Comparison of ENCODE assay signal across 8 cellular contexts in genomic region chr19:39126593-39127187, GRCh38. TPM values are rescaled to one million over a fixed set of nuclear protein-coding genes. Genes with fewer than 3 reads are reported as not detected.
DNase-seq lines count a peak whose midpoint lies in the region; ATAC-seq, FAIRE-seq and TF ChIP-seq lines count a peak whose summit lies in the region.

No MANE protein-coding gene starts in this region.

- H3K9me3 ChIP-seq in A549, result no peaks in the 10 kb centered on the region
- no peaks in the 10 kb centered on the region for H3K9me3 ChIP-seq in iPS-18a (ENCODE audit: control insufficient read depth, low read depth, low read length)

- TF ChIP-seq POLR2A in A549 (IDR thresholded peaks at IDR 0.05; ENCODE audit: low read length), result no peak; the same call in none of the 2 replicates

- H3K4me1 ChIP-seq in A549 (peaks cover 61% of the 10 kb centered on the region), iPS-18a (ENCODE audit: control insufficient read depth, low read depth, low read length) (peaks cover 8% of the 10 kb centered on the region)

- 2% methylated on average over 18 of the region's 18 CpGs for WGBS in A549 (ENCODE audit: missing lambda C conversion rate)

- H3K36me3 Mint-ChIP-seq in activated CD8-positive, alpha-beta T cell treated with anti-CD3 and anti-CD28 coated beads, Interleukin-2, amount 10 ng/mL, durations not matched to agents 7 days and 5 days (ENCODE audit: low read depth), result peaks cover 2% of the 10 kb centered on the region
- H3K36me3 Mint-ChIP-seq in stimulated activated effector memory CD8-positive, alpha-beta T cell treated with anti-CD3 and anti-CD28 coated beads, Interleukin-12 subunit alpha, Interleukin-12 subunit beta, amount 100 ng/mL, for 72 hours, result peaks cover 9% of the 10 kb centered on the region

- FAIRE-seq in A549 (lab: Jason Lieb, UNC), result peak; percentile 99

- H3K4me2 ChIP-seq in A549, result peak overlapping the region; percentile 77

- H3K4me3 ChIP-seq in A549 (peak overlapping the region; percentile 84), H7 (ENCODE audit: insufficient read depth, low read depth, low read length) (peak overlapping the region; percentile 80), iPS-18a (ENCODE audit: low read length) (peak overlapping the region; percentile 85)

- peak; percentile 66 to 83 for ATAC-seq in A549
- no peak for ATAC-seq in activated CD8-positive, alpha-beta T cell treated with anti-CD3 and anti-CD28 coated beads, Interleukin-2, amount 10 ng/mL, durations not matched to agents 7 days and 5 days
- no peak for ATAC-seq in stimulated activated effector memory CD8-positive, alpha-beta T cell treated with anti-CD3 and anti-CD28 coated beads, Interleukin-12 subunit alpha, Interleukin-12 subunit beta, amount 100 ng/mL, for 72 hours

- no peaks in the 10 kb centered on the region for H3K9me3 Mint-ChIP-seq in activated CD8-positive, alpha-beta T cell treated with anti-CD3 and anti-CD28 coated beads, Interleukin-2, amount 10 ng/mL, durations not matched to agents 7 days and 5 days (ENCODE audit: insufficient read depth)
- no peaks in the 10 kb centered on the region for H3K9me3 Mint-ChIP-seq in stimulated activated effector memory CD8-positive, alpha-beta T cell treated with anti-CD3 and anti-CD28 coated beads, Interleukin-12 subunit alpha, Interleukin-12 subunit beta, amount 100 ng/mL, for 72 hours

- no peak; the same call in 2 of the 3 replicates for TF ChIP-seq CTCF in A549 (IDR thresholded peaks at IDR 0.05)

- H3K27ac ChIP-seq in A549, result peak overlapping the region; percentile 92 to 94
- H3K27ac ChIP-seq in iPS-18a (ENCODE audit: low read length), result no peak overlapping the region

- POLR2A ChIA-PET in A549 (lab: Yijun Ruan, JAX), result interaction anchor here (1.4 to 2.4 kb wide), 2 partner anchors 12 to 15 kb away, joined by 5 to 8 read pairs; no protein-coding TSS in a partner anchor
- POLR2A ChIA-PET in activated CD8-positive, alpha-beta T cell treated with anti-CD3 and anti-CD28 coated beads, Interleukin-2, amount 10 ng/mL, durations not matched to agents 7 days and 5 days (lab: Charles Lee), result interaction anchor here (0.6 to 1.4 kb wide), 3 partner anchors 119 to 265 kb away, joined by 3 read pairs; partner anchors contain the start of genes GMFG, MED29 and PAF1

- no peaks in the 10 kb centered on the region for H3K36me3 ChIP-seq in H7 (replicated peaks; ENCODE audit: control insufficient read depth, insufficient read depth, low read length)
- H3K36me3 ChIP-seq in iPS-18a (ENCODE audit: control insufficient read depth, low read depth, low read length), result no peaks in the 10 kb centered on the region

- no peaks in the 10 kb centered on the region for H3K27me3 Mint-ChIP-seq in activated CD8-positive, alpha-beta T cell treated with anti-CD3 and anti-CD28 coated beads, Interleukin-2, amount 10 ng/mL, durations not matched to agents 7 days and 5 days (ENCODE audit: low read depth)

- TF ChIP-seq RAD21 in A549 (conservative IDR thresholded peaks at IDR 0.05 in 1 of 2, IDR thresholded peaks at IDR 0.05 in 1 of 2), result no peak; a peak in 2 of 5 replicates

- H3K27me3 ChIP-seq in H7 (ENCODE audit: control insufficient read depth, insufficient read depth, low read length) (no peaks in the 10 kb centered on the region), iPS-18a (ENCODE audit: control insufficient read depth, insufficient read depth, low read length) (no peaks in the 10 kb centered on the region)

- no peak for TF ChIP-seq EP300 in A549 (IDR thresholded peaks at IDR 0.05)

- DNase-seq in A549 (ENCODE audit: low read depth in 1 of 2, low spot score in 1 of 2) (peak; percentile 93 to 100), H7 (peak; percentile 74), activated gamma-delta T cell treated with Interleukin-2 at 50 U/mL for 16 hours (no peak), cortex of kidney (lab: John Stamatoyannopoulos, UW) (no peak)
- no peak for DNase-seq in activated CD8-positive, alpha-beta T cell treated with anti-CD3 and anti-CD28 coated beads, Interleukin-2, amount 10 ng/mL, durations not matched to agents 7 days and 5 days
- no peak for DNase-seq in stimulated activated effector memory CD8-positive, alpha-beta T cell treated with anti-CD3 and anti-CD28 coated beads, Interleukin-12 subunit alpha, Interleukin-12 subunit beta, amount 100 ng/mL, for 72 hours (ENCODE audit: low spot score in 2 of 2)
- DNase-seq in activated CD8-positive, alpha-beta memory T cell treated with anti-CD3 and anti-CD28 coated beads for 24 hours, result no peak

- peaks cover 38% of the 10 kb centered on the region for H3K4me1 Mint-ChIP-seq in activated CD8-positive, alpha-beta T cell treated with anti-CD3 and anti-CD28 coated beads, Interleukin-2, amount 10 ng/mL, durations not matched to agents 7 days and 5 days (ENCODE audit: low read depth)
- peaks cover 72% of the 10 kb centered on the region for H3K4me1 Mint-ChIP-seq in stimulated activated effector memory CD8-positive, alpha-beta T cell treated with anti-CD3 and anti-CD28 coated beads, Interleukin-12 subunit alpha, Interleukin-12 subunit beta, amount 100 ng/mL, for 72 hours

- peak overlapping the region; percentile 97 for H3K4me3 Mint-ChIP-seq in activated CD8-positive, alpha-beta T cell treated with anti-CD3 and anti-CD28 coated beads, Interleukin-2, amount 10 ng/mL, durations not matched to agents 7 days and 5 days
- H3K4me3 Mint-ChIP-seq in stimulated activated effector memory CD8-positive, alpha-beta T cell treated with anti-CD3 and anti-CD28 coated beads, Interleukin-12 subunit alpha, Interleukin-12 subunit beta, amount 100 ng/mL, for 72 hours, result peak overlapping the region; percentile 92

- CTCF ChIA-PET in A549 (lab: Yijun Ruan, JAX), result interaction anchor here (0.6 to 13.1 kb wide), 12 partner anchors 12 to 1001 kb away, joined by 3 to 224 read pairs (median 4); no protein-coding TSS in a partner anchor
- CTCF ChIA-PET in activated CD8-positive, alpha-beta T cell treated with anti-CD3 and anti-CD28 coated beads, Interleukin-2, amount 10 ng/mL, durations not matched to agents 7 days and 5 days (lab: Charles Lee), result interaction anchor here (1.2 kb wide), 1 partner anchor 196 kb away, joined by 3 read pairs; the partner anchor contains the start of genes MRPS12 and SARS2

- peak overlapping the region; percentile 20 for H3K27ac Mint-ChIP-seq in activated CD8-positive, alpha-beta T cell treated with anti-CD3 and anti-CD28 coated beads, Interleukin-2, amount 10 ng/mL, durations not matched to agents 7 days and 5 days
- peak overlapping the region; percentile 98 for H3K27ac Mint-ChIP-seq in stimulated activated effector memory CD8-positive, alpha-beta T cell treated with anti-CD3 and anti-CD28 coated beads, Interleukin-12 subunit alpha, Interleukin-12 subunit beta, amount 100 ng/mL, for 72 hours

- H3K9ac ChIP-seq in iPS-18a (ENCODE audit: low read length), result no peak overlapping the region

TF ChIP-seq in A549, 52 proteins besides CTCF, POLR2A, EP300 and RAD21 (continues in another document):
- TF ChIP-seq RCOR1 (IDR thresholded peaks at IDR 0.05; ENCODE audit: low read depth, low read length) (peak; percentile 92), FOXS1 (CRISPR knock-in tag; IDR thresholded peaks at IDR 0.05) (no peak), JUN (IDR thresholded peaks at IDR 0.05) (peak in 1 of 2 experiments; percentile 23; a peak in 1 of 5 replicates), BCL3 (IDR thresholded peaks at IDR 0.05) (peak; percentile 19; the same call in 2 of the 3 replicates), FOSL2 (IDR thresholded peaks at IDR 0.05) (no peak), FOSL2 (CRISPR knock-in tag; IDR thresholded peaks at IDR 0.05) (peak; percentile 16; the same call in 1 of the 2 replicates), CHD4 (IDR thresholded peaks at IDR 0.05; ENCODE audit: borderline replicate concordance) (peak; percentile 90; the same call in 1 of the 2 replicates), CEBPB (IDR thresholded peaks at IDR 0.05) (0 out of 4 replicates have a peak, but pooled peaks of 1 of the 2 experiments have one; percentile 50), KDM1A (IDR thresholded peaks at IDR 0.05; ENCODE audit: low read depth) (peak; percentile 98), MAX (IDR thresholded peaks at IDR 0.05) (peak; percentile 88), MYC (IDR thresholded peaks at IDR 0.05; ENCODE audit: borderline replicate concordance, low read length) (no peak; the same call in 1 of the 2 replicates)

RNA-seq across cellular contexts. Expression of gene PAK4, which starts 1.1 kb away (rescaled TPM):
- 37.9 and 42.9 TPM in 2 replicates for polyA plus RNA-seq in A549 (2011; rRNA removed)
- 105 and 115 TPM in 2 replicates for polyA plus RNA-seq in A549 (2012; cell fraction: cytosol; rRNA removed)
- 115 and 138 TPM in 2 replicates for polyA plus RNA-seq in A549 (2012; cell fraction: nucleus; rRNA removed)
- polyA plus RNA-seq in A549 (2017; fragmentation: RNase III; extraction: RNeasy Plus Mini Kit Qiagen cat#74134 plus additional on column Dnase treatment), result 75.8 to 84.2 TPM (median 76.7 TPM) in 3 replicates
- 68.7 and 73.7 TPM in 2 replicates for polyA minus RNA-seq in A549 (2011; rRNA and poly(A)+ RNA removed)
- 14.0 and 15.6 TPM in 2 replicates for total RNA-seq in H7 (2014; rRNA removed; shearing (Covaris generic))
- 10 to 100 TPM; 15.3 to 18.2 TPM for total RNA-seq in activated CD8-positive, alpha-beta T cell treated with anti-CD3 and anti-CD28 coated beads, Interleukin-2, amount 10 ng/mL, durations not matched to agents 7 days and 5 days

RNA-seq across cellular contexts. Expression of gene ACP7, which starts 42.5 kb away (rescaled TPM):
- polyA plus RNA-seq in A549 (2011; rRNA removed) (0.06 and 0.08 TPM in 2 replicates), A549 (2017; fragmentation: RNase III; extraction: RNeasy Plus Mini Kit Qiagen cat#74134 plus additional on column Dnase treatment) (0.25 to 0.44 TPM (median 0.28 TPM) in 3 replicates)
- polyA plus RNA-seq in A549 (2012; cell fraction: cytosol; rRNA removed), result 0.05 and 0.08 TPM in 2 replicates
- 0.07 TPM in 1 of 2 replicates, not detected in the other for polyA plus RNA-seq in A549 (2012; cell fraction: nucleus; rRNA removed)
- 0.41 TPM in 1 of 2 replicates, not detected in the other for polyA minus RNA-seq in A549 (2011; rRNA and poly(A)+ RNA removed)
- 0.14 TPM in 1 of 2 replicates, not detected in the other for total RNA-seq in H7 (2014; rRNA removed; shearing (Covaris generic))
- total RNA-seq in activated CD8-positive, alpha-beta T cell treated with anti-CD3 and anti-CD28 coated beads, Interleukin-2, amount 10 ng/mL, durations not matched to agents 7 days and 5 days, result not detected

Comparison
In these comparisons a context has a peak if more than half of its experiments do, and no peak if none do; other contexts are left out.
1. ATAC-seq: peak in A549 (2 of 2); none in activated CD8-positive, alpha-beta T cell treated with anti-CD3 and anti-CD28 coated beads, Interleukin-2, amount 10 ng/mL, durations not matched to agents 7 days and 5 days (single experiment) and stimulated activated effector memory CD8-positive, alpha-beta T cell treated with anti-CD3 and anti-CD28 coated beads, Interleukin-12 subunit alpha, Interleukin-12 subunit beta, amount 100 ng/mL, for 72 hours (single experiment).
2. DNase-seq: peak in A549 (2 of 2) and H7 (single experiment); none in activated CD8-positive, alpha-beta T cell treated with anti-CD3 and anti-CD28 coated beads, Interleukin-2, amount 10 ng/mL, durations not matched to agents 7 days and 5 days (single experiment), stimulated activated effector memory CD8-positive, alpha-beta T cell treated with anti-CD3 and anti-CD28 coated beads, Interleukin-12 subunit alpha, Interleukin-12 subunit beta, amount 100 ng/mL, for 72 hours (0 of 2), activated gamma-delta T cell treated with Interleukin-2 at 50 U/mL for 16 hours (single experiment), activated CD8-positive, alpha-beta memory T cell treated with anti-CD3 and anti-CD28 coated beads for 24 hours (single experiment) and cortex of kidney (single experiment).
3. Peak in every context shown above with its lines, with median percentiles within 50 percentile points of each other: H3K4me3 ChIP-seq.